ENCODE assay signal across 8 cellular contexts in genomic region chr9:104927912-104928740, GRCh38. TPM values are rescaled to one million over a fixed set of nuclear protein-coding genes. Genes with fewer than 3 reads are reported as not detected.
DNase-seq lines count a peak whose midpoint lies in the region; ATAC-seq and TF ChIP-seq lines count a peak whose summit lies in the region.

A gene with protein sequence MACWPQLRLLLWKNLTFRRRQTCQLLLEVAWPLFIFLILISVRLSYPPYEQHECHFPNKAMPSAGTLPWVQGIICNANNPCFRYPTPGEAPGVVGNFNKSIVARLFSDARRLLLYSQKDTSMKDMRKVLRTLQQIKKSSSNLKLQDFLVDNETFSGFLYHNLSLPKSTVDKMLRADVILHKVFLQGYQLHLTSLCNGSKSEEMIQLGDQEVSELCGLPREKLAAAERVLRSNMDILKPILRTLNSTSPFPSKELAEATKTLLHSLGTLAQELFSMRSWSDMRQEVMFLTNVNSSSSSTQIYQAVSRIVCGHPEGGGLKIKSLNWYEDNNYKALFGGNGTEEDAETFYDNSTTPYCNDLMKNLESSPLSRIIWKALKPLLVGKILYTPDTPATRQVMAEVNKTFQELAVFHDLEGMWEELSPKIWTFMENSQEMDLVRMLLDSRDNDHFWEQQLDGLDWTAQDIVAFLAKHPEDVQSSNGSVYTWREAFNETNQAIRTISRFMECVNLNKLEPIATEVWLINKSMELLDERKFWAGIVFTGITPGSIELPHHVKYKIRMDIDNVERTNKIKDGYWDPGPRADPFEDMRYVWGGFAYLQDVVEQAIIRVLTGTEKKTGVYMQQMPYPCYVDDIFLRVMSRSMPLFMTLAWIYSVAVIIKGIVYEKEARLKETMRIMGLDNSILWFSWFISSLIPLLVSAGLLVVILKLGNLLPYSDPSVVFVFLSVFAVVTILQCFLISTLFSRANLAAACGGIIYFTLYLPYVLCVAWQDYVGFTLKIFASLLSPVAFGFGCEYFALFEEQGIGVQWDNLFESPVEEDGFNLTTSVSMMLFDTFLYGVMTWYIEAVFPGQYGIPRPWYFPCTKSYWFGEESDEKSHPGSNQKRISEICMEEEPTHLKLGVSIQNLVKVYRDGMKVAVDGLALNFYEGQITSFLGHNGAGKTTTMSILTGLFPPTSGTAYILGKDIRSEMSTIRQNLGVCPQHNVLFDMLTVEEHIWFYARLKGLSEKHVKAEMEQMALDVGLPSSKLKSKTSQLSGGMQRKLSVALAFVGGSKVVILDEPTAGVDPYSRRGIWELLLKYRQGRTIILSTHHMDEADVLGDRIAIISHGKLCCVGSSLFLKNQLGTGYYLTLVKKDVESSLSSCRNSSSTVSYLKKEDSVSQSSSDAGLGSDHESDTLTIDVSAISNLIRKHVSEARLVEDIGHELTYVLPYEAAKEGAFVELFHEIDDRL (N-terminal part only) (minus strand): TSS chr9:104928155. CDS start chr9:104903679, 24,476 bp downstream.

- H3K9me3 Mint-ChIP-seq in naive B cell: peaks cover 0 to 4% (median 0%) of the 10 kb centered on the region in 7 donors
- no peaks in the 10 kb centered on the region for H3K9me3 Mint-ChIP-seq in stimulated activated naive B cell treated with anti-CD40 and anti-IgM and Interleukin-4, amounts not matched to agents 10 μg/mL and 1 μg/mL and 100 μg/mL, for 72 hours

- H3K4me3 Mint-ChIP-seq in naive B cell: peak within 1 kb of the TSS; percentile 92 to 99 (median 98)
- peak within 1 kb of the TSS; percentile 96 to 97 for H3K4me3 Mint-ChIP-seq in stimulated activated naive B cell treated with anti-CD40 and anti-IgM and Interleukin-4, amounts not matched to agents 10 μg/mL and 1 μg/mL and 100 μg/mL, for 72 hours

- DNase-seq in GM10266 (ENCODE audit: extremely low spot score): peak; percentile 58
- DNase-seq in RPMI8226: peak; percentile 74
- DNase-seq in activated effector memory CD4-positive, alpha-beta T cell treated with Interleukin-2 at 50 U/mL for 16 hours: peak; percentile 41
- peak; percentile 77 for DNase-seq in fibroblast of peridontal ligament (ENCODE audit: extremely low read depth)
- DNase-seq in naive B cell: peak; percentile 89
- peak; percentile 71 for DNase-seq in stimulated activated naive B cell treated with anti-CD40 and anti-IgM and Interleukin-4, amounts not matched to agents 10 μg/mL and 1 μg/mL and 100 μg/mL, for 72 hours

- peak; percentile 34 for ATAC-seq in HG03432 (IDR thresholded peaks at IDR 0.05; ENCODE audit: unreplicated experiment)
- peak; percentile 56 to 63 for ATAC-seq in naive B cell (ENCODE audit: low read depth in 2 of 2)
- ATAC-seq in stimulated activated naive B cell treated with anti-CD40 and anti-IgM and Interleukin-4, amounts not matched to agents 10 μg/mL and 1 μg/mL and 100 μg/mL, for 72 hours (replicated peaks): peak; percentile 61 to 66
- no peak for ATAC-seq in GM18870 (IDR thresholded peaks at IDR 0.05; ENCODE audit: unreplicated experiment)

- no peak for TF ChIP-seq CTCF in GM10266 (IDR thresholded peaks at IDR 0.05; ENCODE audit: control insufficient read depth, insufficient read depth, low read depth, missing control alignments)

- H3K4me1 Mint-ChIP-seq in naive B cell: peaks cover 29 to 38% (median 32%) of the 10 kb centered on the region in 3 donors
- H3K4me1 Mint-ChIP-seq in stimulated activated naive B cell treated with anti-CD40 and anti-IgM and Interleukin-4, amounts not matched to agents 10 μg/mL and 1 μg/mL and 100 μg/mL, for 72 hours: peaks cover 27 to 49% of the 10 kb centered on the region in 2 donors

- H3K27ac Mint-ChIP-seq in naive B cell: peak within 1 kb of the TSS; percentile 66 to 99 (median 96)
- H3K27ac Mint-ChIP-seq in stimulated activated naive B cell treated with anti-CD40 and anti-IgM and Interleukin-4, amounts not matched to agents 10 μg/mL and 1 μg/mL and 100 μg/mL, for 72 hours: peak within 1 kb of the TSS; percentile 92

- H3K27me3 Mint-ChIP-seq in naive B cell: no peaks in the 10 kb centered on the region
- no peaks in the 10 kb centered on the region for H3K27me3 Mint-ChIP-seq in stimulated activated naive B cell treated with anti-CD40 and anti-IgM and Interleukin-4, amounts not matched to agents 10 μg/mL and 1 μg/mL and 100 μg/mL, for 72 hours

- no peaks in the 10 kb centered on the region for H3K36me3 Mint-ChIP-seq in naive B cell
- H3K36me3 Mint-ChIP-seq in stimulated activated naive B cell treated with anti-CD40 and anti-IgM and Interleukin-4, amounts not matched to agents 10 μg/mL and 1 μg/mL and 100 μg/mL, for 72 hours: no peaks in the 10 kb centered on the region

RNA-seq across cellular contexts. Expression of the gene that starts here (rescaled TPM):
- polyA plus RNA-seq in naive B cell (ENCODE audit: low read depth in 6 of 6): 1 to 10 TPM; 3.0 to 8.4 (median 7.1) TPM
